In the genomic region with DNA sequence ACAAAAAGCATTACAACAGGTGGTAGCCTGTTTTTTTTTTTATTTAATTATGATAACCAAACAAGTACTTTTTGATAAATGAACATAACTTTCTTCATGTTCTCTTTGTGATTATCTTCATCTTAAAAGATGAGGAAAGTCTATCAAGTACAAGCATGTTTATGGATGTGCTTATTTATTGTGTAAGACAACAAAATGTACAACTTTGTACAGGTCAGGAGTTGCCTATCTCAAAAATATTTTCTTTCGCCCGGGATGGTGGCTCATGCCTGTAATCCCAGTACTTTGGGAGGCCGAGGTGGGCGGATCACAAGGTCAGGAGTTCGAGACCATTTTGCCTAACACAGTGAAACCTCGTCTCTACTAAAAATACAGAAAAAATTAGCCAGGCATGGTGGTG, we compare ENCODE assay signal across 23 cellular contexts.
"Had no signal": no experiment of that assay in that cellular context is flagged by ENCODE, and none has a peak within 500 bp of the region (broad histone marks: within the 10 kb centered on the region; RNA-seq: fewer than 3 reads in every experiment).

No MANE protein-coding gene starts in this region.

- H3K9me3 ChIP-seq: SJCRH30 had no signal

- DNase-seq: Kasumi-1, MM.1S, NCI-H1092 treated with DMSO at 0.1 percent for 48 hours, NCI-H1436, NCI-H187, NCI-H2029, NCI-H2081 treated with DMSO at 0.1 percent for 48 hours, NCI-H2171, NCI-H226, NCI-H446, NCI-H510A, NCI-H524 treated with DMSO at 0.1 percent for 48 hours, NCI-H69, NCI-H774, PC-3, SHP77 treated with DMSO at 0.1 percent for 48 hours, SJCRH30 had no signal

- H3K27me3 ChIP-seq: SJCRH30 had no signal

- H3K27ac ChIP-seq: HL-60, KMS-11, SJCRH30 had no signal

- ATAC-seq: K562, Panc1, PC-3, Right ventricle myocardium inferior, SK-N-SH treated with all-trans-retinoic acid at 6 μM for 48 hours had no signal

- H3K36me3 ChIP-seq: SJCRH30 had no signal

- H3K4me3 ChIP-seq: K562, SJCRH30 had no signal
